Comparison of ENCODE assay signal across 12 cellular contexts in the genomic region with DNA sequence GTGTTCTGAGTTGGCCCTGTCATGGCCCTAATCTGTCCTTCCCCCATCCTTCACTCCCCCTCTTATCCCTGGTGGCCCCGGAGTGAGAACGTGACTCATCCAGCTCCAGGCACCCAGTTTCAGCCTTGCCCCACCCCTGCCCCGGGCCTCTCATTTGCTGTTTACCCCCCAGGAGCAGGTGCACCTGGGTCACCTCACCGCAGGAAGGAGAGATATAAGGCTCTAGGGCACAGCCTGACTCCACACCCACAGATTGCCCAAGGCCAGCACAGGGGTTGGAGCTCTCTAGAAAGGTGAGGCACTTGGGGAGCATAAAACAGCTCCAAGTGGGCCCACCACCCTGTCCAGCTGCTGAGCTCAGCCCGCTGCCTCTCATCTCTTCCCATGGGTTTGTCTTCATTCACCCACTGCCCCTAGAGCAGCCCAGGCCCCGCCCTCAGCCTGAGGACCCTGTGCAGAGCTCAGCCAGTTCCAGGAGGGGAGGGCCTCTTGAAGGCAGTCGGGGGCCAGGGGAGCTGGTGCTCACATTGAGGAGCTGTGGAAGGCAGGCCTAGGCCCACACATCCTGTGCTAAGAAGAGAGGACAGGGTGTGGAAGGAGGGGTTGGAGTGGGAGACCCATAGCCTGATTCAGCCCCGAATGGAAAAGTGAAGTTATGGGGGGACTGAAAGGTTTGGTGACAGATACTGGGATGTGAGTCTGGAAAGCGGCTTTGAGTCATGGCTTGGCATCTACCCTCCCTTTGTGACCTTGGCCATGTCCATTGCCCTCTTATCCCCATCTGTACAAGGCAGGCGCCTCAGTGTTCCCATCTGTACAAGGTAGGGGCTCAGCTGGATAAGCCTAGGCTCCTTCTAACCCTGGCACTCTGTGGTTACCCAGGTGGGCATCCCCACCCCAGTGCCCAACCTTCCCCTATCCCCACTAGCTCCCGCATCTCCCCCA. TPM values are rescaled to one million over a fixed set of nuclear protein-coding genes. Genes with fewer than 3 reads are reported as not detected.
DNase-seq lines count a peak whose midpoint lies in the region; ATAC-seq lines count a peak whose summit lies in the region.
"Had no signal": no experiment of that assay in that cellular context is flagged by ENCODE, and none has a peak within 500 bp of the region (broad histone marks: within the 10 kb centered on the region; RNA-seq: fewer than 3 reads in every experiment).

No MANE protein-coding gene starts in this region.

- H3K4me3 ChIP-seq in duodenal mucosa (ENCODE audit: low read depth in 1 of 2, low read length in 2 of 2) = peak overlapping the region; percentile 38 to 48

- H3K27ac ChIP-seq in duodenal mucosa (ENCODE audit: low read depth, low read length) = peak overlapping the region; percentile 98

- peak overlapping the region; percentile 79 to 95 for H3K9ac ChIP-seq in duodenal mucosa (ENCODE audit: low read depth in 1 of 2, low read length in 2 of 2)

- no peaks in the 10 kb centered on the region for H3K36me3 ChIP-seq in duodenal mucosa (ENCODE audit: control insufficient read depth in 1 of 2, insufficient read depth in 2 of 2, low read length in 2 of 2)

- ATAC-seq in GM21360 (IDR thresholded peaks at IDR 0.05; ENCODE audit: unreplicated experiment) = no peak
- no peak for ATAC-seq in GM18519 (IDR thresholded peaks at IDR 0.05; ENCODE audit: low FRiP score, unreplicated experiment)
- ATAC-seq: CD8-positive, alpha-beta T cell had no signal

- no peaks in the 10 kb centered on the region for H3K27me3 ChIP-seq in duodenal mucosa (ENCODE audit: control insufficient read depth in 1 of 2, insufficient read depth in 2 of 2, low read length in 2 of 2)

- peaks cover 42 to 48% of the 10 kb centered on the region in 2 donors for H3K4me1 ChIP-seq in duodenal mucosa (ENCODE audit: control insufficient read depth in 1 of 2, insufficient read depth in 2 of 2, low read length in 2 of 2)

- DNase-seq in DMS153 (lab: John Stamatoyannopoulos, UW) (peak; percentile 87), NCI-H1436 (lab: John Stamatoyannopoulos, UW) (peak; percentile 54), mucosa of gallbladder (ENCODE audit: low spot score) (peak; percentile 80), iPS-NIHi11 (ENCODE audit: low spot score) (no peak)
- DNase-seq in stimulated activated naive CD4-positive, alpha-beta T cell treated with Interleukin-2 at 50 U/mL for 16 hours (lab: John Stamatoyannopoulos, UW) = no peak
- DNase-seq: activated T-cell treated with anti-CD3 and anti-CD28 coated beads, Interleukin-2, amount 50 U/mL, for 48 hours; CD8-positive, alpha-beta T cell; MV-4-11 had no signal

- H3K9me3 ChIP-seq in duodenal mucosa (ENCODE audit: control insufficient read depth in 1 of 2, low read length in 2 of 2) = no peaks in the 10 kb centered on the region

RNA-seq across cellular contexts. Expression of a gene that starts 16.1 kb away (rescaled TPM):
- 0.14 TPM for total RNA-seq in mucosa of gallbladder
- total RNA-seq: CD8-positive, alpha-beta T cell; dermis microvascular lymphatic vessel endothelial cell had no signal

RNA-seq across cellular contexts. Expression of a gene that starts 37.9 kb away (rescaled TPM):
- total RNA-seq in mucosa of gallbladder = 89.5 TPM

RNA-seq across cellular contexts. Expression of a gene that starts 53.8 kb away (rescaled TPM):
- 9.3 TPM for total RNA-seq in mucosa of gallbladder

Comparison
In these comparisons a context has a peak if more than half of its experiments do, and no peak if none do; other contexts are left out.
1. DNase-seq: peak in DMS153 (single experiment), NCI-H1436 (single experiment) and mucosa of gallbladder (single experiment); none in stimulated activated naive CD4-positive, alpha-beta T cell treated with Interleukin-2 at 50 U/mL for 16 hours (single experiment) and iPS-NIHi11 (single experiment).